ENCODE assay signal across 8 cellular contexts in the genomic region with DNA sequence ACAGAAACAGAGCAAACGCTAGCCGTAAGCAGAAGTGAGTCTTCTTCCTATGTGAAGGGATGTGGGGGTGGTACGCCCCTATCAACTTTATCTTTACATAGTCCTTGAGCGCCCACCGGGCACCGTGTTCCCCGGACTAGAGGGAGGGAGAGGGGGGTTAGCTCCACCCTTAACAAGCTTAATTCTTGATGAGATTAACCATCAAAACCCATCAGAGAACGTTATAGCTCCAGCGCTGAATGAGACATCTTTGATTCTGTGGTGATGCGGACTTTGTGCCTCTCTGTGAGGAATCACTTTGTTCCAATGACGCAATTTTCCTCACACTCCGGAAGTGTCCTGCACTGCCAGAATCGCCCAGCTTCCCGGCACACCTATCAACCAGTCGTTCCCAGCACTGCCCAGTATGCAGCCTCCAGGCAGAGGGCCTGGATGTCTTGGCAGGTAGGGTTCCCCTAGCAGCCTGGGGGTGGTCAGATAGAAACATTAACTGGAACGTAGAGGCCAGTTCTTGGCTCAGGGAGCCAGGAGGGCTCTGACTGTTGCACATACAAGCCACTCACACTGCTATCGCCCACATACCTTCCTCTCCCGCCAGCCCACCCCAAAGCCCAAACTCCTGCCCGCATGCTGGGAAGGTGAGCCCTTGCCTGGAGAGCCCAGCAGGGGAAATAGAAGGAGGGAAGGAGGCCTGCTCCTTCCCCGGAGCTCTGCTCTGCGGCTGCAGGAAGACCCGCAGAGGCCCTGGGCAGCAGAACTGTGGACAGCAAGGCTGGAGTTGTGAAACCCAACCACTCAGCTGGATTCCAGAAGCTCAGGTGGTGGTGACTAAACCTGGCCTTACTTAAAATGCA. TPM values are rescaled to one million over a fixed set of nuclear protein-coding genes. Genes with fewer than 3 reads are reported as not detected.
DNase-seq lines count a peak whose midpoint lies in the region; ATAC-seq and TF ChIP-seq lines count a peak whose summit lies in the region.

No MANE protein-coding gene starts in this region.

- no peaks in the 10 kb centered on the region for H3K9me3 ChIP-seq in MG63
- no peaks in the 10 kb centered on the region for H3K9me3 ChIP-seq in naive thymus-derived CD4-positive, alpha-beta T cell (ENCODE audit: control insufficient read depth in 2 of 3, low read length in 3 of 3)

- peaks cover 0 to 4% (median 0%) of the 10 kb centered on the region in 5 donors for H3K36me3 Mint-ChIP-seq in naive thymus-derived CD4-positive, alpha-beta T cell

- H3K27ac ChIP-seq in naive thymus-derived CD4-positive, alpha-beta T cell (ENCODE audit: low read depth, low read length): no peak overlapping the region

- ATAC-seq in naive thymus-derived CD4-positive, alpha-beta T cell: no peak

- CTCF ChIA-PET in naive thymus-derived CD4-positive, alpha-beta T cell (lab: Charles Lee): interaction anchor here (0.6 to 1.7 kb wide), 2 partner anchors 15 to 123 kb away, joined by 4 read pairs; no protein-coding TSS in a partner anchor

- WGBS in lower leg skin, 2 donors: 84 to 88% methylated on average over 22 of the region's 22 CpGs

- TF ChIP-seq CTCF in cardiac fibroblast (IDR thresholded peaks at IDR 0.05; ENCODE audit: low read depth, low read length) (no peak), lower leg skin (IDR thresholded peaks at IDR 0.05) (no peak)

- peak overlapping the region; percentile 41 to 86 (median 79) for H3K4me3 Mint-ChIP-seq in naive thymus-derived CD4-positive, alpha-beta T cell

- POLR2A ChIA-PET in naive thymus-derived CD4-positive, alpha-beta T cell (lab: Charles Lee): interaction anchor here (0.6 to 1.6 kb wide), 2 partner anchors 41 to 330 kb away, joined by 3 to 5 read pairs; no protein-coding TSS in a partner anchor

- peaks cover 12 to 26% of the 10 kb centered on the region in 2 donors for H3K4me1 ChIP-seq in naive thymus-derived CD4-positive, alpha-beta T cell (ENCODE audit: control insufficient read depth in 2 of 2, insufficient read depth in 2 of 2, low read length in 2 of 2)

- H3K27me3 ChIP-seq in MG63: no peaks in the 10 kb centered on the region
- H3K27me3 ChIP-seq in naive thymus-derived CD4-positive, alpha-beta T cell (ENCODE audit: control insufficient read depth in 2 of 2, insufficient read depth in 2 of 2, low read length in 2 of 2): no peaks in the 10 kb centered on the region

- H3K4me3 ChIP-seq in MG63: peak overlapping the region; percentile 76; the same call in 1 of the 2 replicates
- H3K4me3 ChIP-seq in cardiac fibroblast (replicated peaks in 1 of 2; ENCODE audit: low read depth in 2 of 2, low read length in 2 of 2): no peak overlapping the region
- no peak overlapping the region for H3K4me3 ChIP-seq in naive thymus-derived CD4-positive, alpha-beta T cell (ENCODE audit: low read length)
- H3K4me3 ChIP-seq in lower leg skin (ENCODE audit: low read depth, poor library complexity, severe bottlenecking): no peak overlapping the region

- H3K27me3 Mint-ChIP-seq in naive thymus-derived CD4-positive, alpha-beta T cell: no peaks in the 10 kb centered on the region

- H3K36me3 ChIP-seq in MG63: peaks cover 20% of the 10 kb centered on the region
- no peaks in the 10 kb centered on the region for H3K36me3 ChIP-seq in naive thymus-derived CD4-positive, alpha-beta T cell (ENCODE audit: control insufficient read depth in 2 of 3, insufficient read depth in 3 of 3, low read length in 3 of 3)

- peaks cover 6 to 42% (median 28%) of the 10 kb centered on the region in 7 donors for H3K4me1 Mint-ChIP-seq in naive thymus-derived CD4-positive, alpha-beta T cell

- intact Hi-C loops in naive thymus-derived CD4-positive, alpha-beta T cell (cut with micrococcal nuclease): loop anchor here (1.0 to 10.0 kb wide), 16 partner anchors 43 to 1768 kb away; a partner anchor contains a TSS
- intact Hi-C loops in lower leg skin (cut with DNase I; ENCODE audit: low total_unique reads): no loop called here

- no peak for TF ChIP-seq POLR2A in lower leg skin (IDR thresholded peaks at IDR 0.05)

- H3K27ac Mint-ChIP-seq in naive thymus-derived CD4-positive, alpha-beta T cell: peak overlapping the region; percentile 52 to 90 (median 79)

- no peaks in the 10 kb centered on the region for H3K9me3 Mint-ChIP-seq in naive thymus-derived CD4-positive, alpha-beta T cell

- peak; percentile 63 for DNase-seq in COLO668 (lab: John Stamatoyannopoulos, UW; ENCODE audit: unreplicated experiment)
- no peak for DNase-seq in MG63
- peak; percentile 38 to 51 for DNase-seq in cardiac fibroblast (ENCODE audit: low read depth in 2 of 2)
- DNase-seq in naive thymus-derived CD4-positive, alpha-beta T cell: no peak
- DNase-seq in lower leg skin (ENCODE audit: low spot score in 2 of 2): no peak
- DNase-seq in cortex of kidney (lab: John Stamatoyannopoulos, UW): no peak
- no peak for DNase-seq in A172 (ENCODE audit: low spot score)
- DNase-seq in dedifferentiated amniotic fluid mesenchymal stem cell (ENCODE audit: extremely low spot score): no peak

RNA-seq across cellular contexts. Expression of a gene that starts 1.9 kb away (rescaled TPM):
- total RNA-seq in MG63 (2014; rRNA removed; shearing (Covaris generic); ENCODE audit: low replicate concordance): 471 and 646 TPM in 2 replicates
- total RNA-seq in naive thymus-derived CD4-positive, alpha-beta T cell: 10 to 100 TPM; 32.7 to 88.2 (median 52.4) TPM
- polyA plus RNA-seq in naive thymus-derived CD4-positive, alpha-beta T cell: 10 to 100 TPM; 48.3 to 66.5 TPM
- total RNA-seq in lower leg skin: 10 to 100 TPM; 11.5 to 19.7 (median 17.8) TPM
- total RNA-seq in A172 (2014; rRNA removed; shearing (Covaris generic)): 308 and 372 TPM in 2 replicates

Comparison
In these comparisons a context has a peak if more than half of its experiments do, and no peak if none do; other contexts are left out.
1. DNase-seq: peak in COLO668 (single experiment) and cardiac fibroblast (2 of 2); none in MG63 (single experiment), naive thymus-derived CD4-positive, alpha-beta T cell (0 of 9), lower leg skin (0 of 2), cortex of kidney (single experiment), A172 (single experiment) and dedifferentiated amniotic fluid mesenchymal stem cell (single experiment).